Comparison of ENCODE assay signal across 1 cellular context in the genomic region with DNA sequence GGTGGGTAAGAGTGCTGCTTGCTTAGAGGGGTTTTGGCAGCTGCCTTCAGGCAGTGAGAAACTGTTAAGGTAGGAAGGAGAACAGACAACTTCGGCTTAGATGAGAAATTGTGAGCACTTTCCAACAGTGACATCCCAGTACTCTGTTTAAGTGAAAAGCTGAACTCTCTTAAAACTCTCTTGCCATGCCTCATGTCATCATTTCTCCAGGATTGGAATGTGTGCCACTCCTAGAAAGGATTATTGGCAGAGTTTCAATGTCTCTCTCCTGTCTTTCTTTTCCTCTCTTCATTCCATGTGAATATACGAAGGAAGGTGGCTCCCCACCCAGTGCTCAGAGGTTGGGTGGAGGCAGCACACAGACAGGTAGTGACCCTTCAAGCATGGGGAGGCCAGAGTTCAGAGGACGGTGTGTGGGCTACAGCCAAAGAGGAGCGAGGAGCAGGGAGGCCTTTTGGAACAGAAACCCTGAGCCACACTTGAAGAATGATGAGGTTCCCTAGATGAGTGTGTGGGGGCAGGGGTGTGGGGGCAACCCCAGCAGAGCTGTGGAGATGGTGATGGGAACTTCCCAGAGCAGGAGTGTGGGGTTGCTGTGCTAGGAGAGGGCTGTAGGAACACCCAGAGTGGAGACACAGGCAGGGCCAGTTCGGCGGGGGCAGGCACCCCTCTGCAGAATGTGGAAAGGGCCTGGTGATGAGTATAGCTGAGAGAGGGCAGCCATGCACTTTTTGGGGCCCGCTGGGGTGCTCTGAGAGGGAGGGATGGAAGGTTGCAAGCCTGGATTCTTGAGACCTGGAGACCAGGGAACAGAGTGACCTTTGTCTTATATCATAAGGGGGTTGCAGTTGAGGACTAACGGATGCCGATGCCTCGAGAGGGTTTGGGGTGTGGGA.
TF ChIP-seq lines count a peak whose summit lies in the region.

No MANE protein-coding gene starts in this region.

TF ChIP-seq in H1, 55 proteins besides CTCF, POLR2A, EP300 and RAD21:
- no peak for TF ChIP-seq NRF1 (IDR thresholded peaks at IDR 0.05; ENCODE audit: low read depth, low read length)
- TF ChIP-seq, protein P1, sequence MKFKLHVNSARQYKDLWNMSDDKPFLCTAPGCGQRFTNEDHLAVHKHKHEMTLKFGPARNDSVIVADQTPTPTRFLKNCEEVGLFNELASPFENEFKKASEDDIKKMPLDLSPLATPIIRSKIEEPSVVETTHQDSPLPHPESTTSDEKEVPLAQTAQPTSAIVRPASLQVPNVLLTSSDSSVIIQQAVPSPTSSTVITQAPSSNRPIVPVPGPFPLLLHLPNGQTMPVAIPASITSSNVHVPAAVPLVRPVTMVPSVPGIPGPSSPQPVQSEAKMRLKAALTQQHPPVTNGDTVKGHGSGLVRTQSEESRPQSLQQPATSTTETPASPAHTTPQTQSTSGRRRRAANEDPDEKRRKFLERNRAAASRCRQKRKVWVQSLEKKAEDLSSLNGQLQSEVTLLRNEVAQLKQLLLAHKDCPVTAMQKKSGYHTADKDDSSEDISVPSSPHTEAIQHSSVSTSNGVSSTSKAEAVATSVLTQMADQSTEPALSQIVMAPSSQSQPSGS (IDR thresholded peaks at IDR 0.05; ENCODE audit: low read length), result no peak
- TF ChIP-seq ASH2L (IDR thresholded peaks at IDR 0.05; ENCODE audit: low read length), result no peak
- no peak for TF ChIP-seq CTBP2 (IDR thresholded peaks at IDR 0.05; ENCODE audit: borderline replicate concordance, insufficient read depth, insufficient read length, low read length)
- TF ChIP-seq RNF2 (IDR thresholded peaks at IDR 0.05; ENCODE audit: borderline replicate concordance, low read depth, low read length, missing control alignments, poor library complexity, severe bottlenecking), result no peak
- TF ChIP-seq BACH1 (IDR thresholded peaks at IDR 0.05; ENCODE audit: low read length), result no peak
- no peak for TF ChIP-seq EGR1 (IDR thresholded peaks at IDR 0.05; ENCODE audit: borderline replicate concordance, low read depth, low read length)
